17 cellular contexts compared by ENCODE assay signal in the genomic region with DNA sequence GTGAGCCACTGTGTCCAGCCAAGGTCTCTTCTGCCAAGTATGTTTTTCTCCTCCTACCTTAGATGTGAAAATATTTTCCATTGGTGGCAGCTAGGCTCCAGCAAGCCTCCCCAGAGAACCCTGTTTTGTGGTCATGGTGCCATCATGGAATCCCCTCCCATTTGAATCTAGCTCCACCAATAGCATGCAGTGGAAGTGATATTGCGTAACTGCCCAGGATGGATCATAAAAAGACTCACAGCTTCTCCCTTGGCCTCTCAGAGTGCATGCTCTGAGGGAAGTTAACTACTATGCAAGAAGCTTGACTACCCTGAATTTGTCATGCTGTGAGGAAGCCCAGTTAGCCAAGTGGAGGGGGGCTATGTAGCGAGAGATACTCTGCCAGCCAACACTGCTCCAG. TPM values are rescaled to one million over a fixed set of nuclear protein-coding genes. Genes with fewer than 3 reads are reported as not detected.
DNase-seq lines count a peak whose midpoint lies in the region; ATAC-seq, FAIRE-seq and TF ChIP-seq lines count a peak whose summit lies in the region.
"Had no signal": no experiment of that assay in that cellular context is flagged by ENCODE, and none has a peak within 500 bp of the region (broad histone marks: within the 10 kb centered on the region; RNA-seq: fewer than 3 reads in every experiment).

No MANE protein-coding gene starts in this region.

- H2BK12ac ChIP-seq in H1 (ENCODE audit: low read depth, low read length): no peak overlapping the region

- H3K4ac ChIP-seq in H1 (replicated peaks; ENCODE audit: insufficient read length, low read depth, low read length): no peak overlapping the region

- H2AFZ ChIP-seq in HepG2 (ENCODE audit: low read length): no peak overlapping the region
- no peak overlapping the region for H2AFZ ChIP-seq in H1 (ENCODE audit: low read length)

- TF ChIP-seq POLR2A in HepG2 (IDR thresholded peaks at IDR 0.05; ENCODE audit: insufficient read depth in 1 of 2, low read depth in 2 of 2, low read length in 2 of 2) (no peak), right lobe of liver (IDR thresholded peaks at IDR 0.05) (no peak), NB4 (IDR thresholded peaks at IDR 0.05; ENCODE audit: extremely low read depth, insufficient read length) (no peak), H1 (IDR thresholded peaks at IDR 0.05; ENCODE audit: control extremely low read depth in 1 of 2, low read depth in 2 of 2, low read length in 2 of 2) (no peak)

- H4K20me1 ChIP-seq in HepG2 (ENCODE audit: insufficient read depth, low read length) (no peaks in the 10 kb centered on the region), H1 (replicated peaks in 1 of 2; ENCODE audit: control insufficient read depth in 1 of 2, insufficient read depth in 2 of 2, low read length in 2 of 2) (no peaks in the 10 kb centered on the region)

- H3K23ac ChIP-seq in H1 (ENCODE audit: insufficient read length): no peak overlapping the region

- 9% methylated on average over 1 of the region's 2 CpGs for WGBS in HepG2 (ENCODE audit: low lambda C conversion rate)
- 67% methylated on average over 1 of the region's 2 CpGs for WGBS in right lobe of liver (ENCODE audit: insufficient coverage, low coverage, low lambda C conversion rate, missing lambda C conversion rate)
- WGBS in H1 (ENCODE audit: extremely low coverage in 1 of 2, insufficient coverage in 1 of 2, insufficient read length in 1 of 2, insufficient replicate concordance in 2 of 2, low coverage in 1 of 2, low lambda C conversion rate in 2 of 2, missing lambda C conversion rate in 1 of 2), 2 experiments: 85% methylated on average over 2 of the region's 2 CpGs; no CpG with 5 or more reads in 1 of the 2 experiments

- H4K5ac ChIP-seq in H1 (ENCODE audit: insufficient read length, low read depth, low read length): no peak overlapping the region

- TF ChIP-seq EP300 in HepG2 (IDR thresholded peaks at IDR 0.05; ENCODE audit: low read depth in 2 of 2, low read length in 2 of 2) (no peak), HepG2 (CRISPR knock-in tag; IDR thresholded peaks at IDR 0.05; ENCODE audit: borderline replicate concordance) (no peak), Ishikawa (IDR thresholded peaks at IDR 0.05; ENCODE audit: borderline replicate concordance) (no peak), H1 (IDR thresholded peaks at IDR 0.05; ENCODE audit: borderline replicate concordance in 1 of 2, low read depth in 2 of 2, low read length in 2 of 2) (no peak)

- no peak overlapping the region for H2AK5ac ChIP-seq in H1 (ENCODE audit: low read depth, low read length)

- no peaks in the 10 kb centered on the region for H3K79me2 ChIP-seq in HepG2 (ENCODE audit: insufficient read depth, low read length)
- no peaks in the 10 kb centered on the region for H3K79me2 ChIP-seq in H1 (ENCODE audit: control insufficient read depth in 1 of 2, insufficient read depth in 2 of 2, low read length in 2 of 2)

- H3K23me2 ChIP-seq in H1 (ENCODE audit: low read depth, low read length): peaks cover 2% of the 10 kb centered on the region; the same call in 1 of the 2 replicates

- no peak overlapping the region for H3K18ac ChIP-seq in H1 (ENCODE audit: extremely low read depth, low read length)

- POLR2A ChIA-PET in HepG2 (lab: Yijun Ruan, JAX): no interaction called here
- POLR2A ChIA-PET in H1 (lab: Charles Lee; ENCODE audit: partially characterized antibody): no interaction called here

- no peak overlapping the region for H3K4me2 ChIP-seq in HepG2 (ENCODE audit: low read depth, low read length)
- H3K4me2 ChIP-seq in H1 (ENCODE audit: insufficient read depth in 1 of 2, low read depth in 2 of 2, low read length in 2 of 2): no peak overlapping the region
- H3K4me2 ChIP-seq: SK-N-SH had no signal

- TF ChIP-seq RAD21 in HepG2 (CRISPR knock-in tag; IDR thresholded peaks at IDR 0.05) (no peak), Ishikawa (IDR thresholded peaks at IDR 0.05; ENCODE audit: low read depth) (no peak), H1 (IDR thresholded peaks at IDR 0.05 in 1 of 2, conservative IDR thresholded peaks at IDR 0.05 in 1 of 2; ENCODE audit: low read depth in 2 of 2, low read length in 2 of 2) (no peak)

- H2BK5ac ChIP-seq in H1 (ENCODE audit: low read depth, low read length): no peak overlapping the region

- H3K4me1 ChIP-seq in HepG2 (ENCODE audit: insufficient read depth, low read length) (peaks cover 28% of the 10 kb centered on the region), right lobe of liver (no peaks in the 10 kb centered on the region), H1 (replicated peaks in 1 of 4; ENCODE audit: control insufficient read depth in 3 of 4, insufficient read depth in 4 of 4, low read length in 3 of 4) (peaks cover 0 to 2% (median 0%) of the 10 kb centered on the region in 4 experiments; a peak in 1 of 7 replicates)

- no peak overlapping the region for H2BK120ac ChIP-seq in H1 (replicated peaks; ENCODE audit: low read depth, low read length)

- no peak overlapping the region for H3K9ac ChIP-seq in HepG2 (ENCODE audit: insufficient read depth, low read depth, low read length)
- H3K9ac ChIP-seq in H1 (replicated peaks in 1 of 4; ENCODE audit: extremely low read depth in 1 of 4, low read depth in 3 of 4, low read length in 3 of 4): no peak overlapping the region
- H3K9ac ChIP-seq: SK-N-SH had no signal

- H3K56ac ChIP-seq in H1 (replicated peaks; ENCODE audit: insufficient read length, low read depth, low read length): no peak overlapping the region

- TF ChIP-seq CTCF in HepG2 (CRISPR knock-in tag; IDR thresholded peaks at IDR 0.05) (no peak), right lobe of liver (IDR thresholded peaks at IDR 0.05) (no peak), NB4 (IDR thresholded peaks at IDR 0.05; ENCODE audit: low read depth, low read length) (no peak), H1 (IDR thresholded peaks at IDR 0.05; ENCODE audit: control extremely low read depth in 1 of 3, insufficient read depth in 1 of 3, low read depth in 1 of 3, low read length in 3 of 3) (no peak)

- no TSS peak for BruUV-seq in HepG2 (replicated peaks; lab: Mats Ljungman, UMichigan)

- H3K79me1 ChIP-seq in H1 (ENCODE audit: low read depth, low read length): no peaks in the 10 kb centered on the region

- FAIRE-seq in HepG2 (lab: Jason Lieb, UNC) (no peak), H1 (lab: Jason Lieb, UNC) (no peak)

- no peak overlapping the region for H2BK15ac ChIP-seq in H1 (ENCODE audit: low read length)

- H3K36me3 ChIP-seq in HepG2 (replicated peaks in 1 of 2; ENCODE audit: control insufficient read depth in 1 of 2, insufficient read depth in 2 of 2, low read length in 2 of 2): no peaks in the 10 kb centered on the region
- H3K36me3 ChIP-seq in right lobe of liver: no peaks in the 10 kb centered on the region
- H3K36me3 ChIP-seq in H1 (ENCODE audit: control insufficient read depth in 2 of 4, insufficient read depth in 4 of 4, low read length in 3 of 4): no peaks in the 10 kb centered on the region
- H3K36me3 ChIP-seq: BE2C, MG63 had no signal

- intact Hi-C loops in HepG2 (cut with micrococcal nuclease; ENCODE audit: unreplicated experiment): no loop called here
- intact Hi-C loops in right lobe of liver (cut with DNase I): no loop called here

- H3K4me3 ChIP-seq in HepG2 (replicated peaks in 1 of 3; ENCODE audit: insufficient read depth in 1 of 3, low read depth in 2 of 3, low read length in 3 of 3): no peak overlapping the region
- no peak overlapping the region for H3K4me3 ChIP-seq in right lobe of liver
- H3K4me3 ChIP-seq in NB4 (ENCODE audit: low read depth, low read length): no peak overlapping the region
- H3K4me3 ChIP-seq in H1 (ENCODE audit: extremely low read depth in 1 of 4, insufficient read depth in 2 of 4, low read depth in 3 of 4, low read length in 4 of 4): no peak overlapping the region
- H3K4me3 ChIP-seq: MG63 had no signal

- DNase-seq in HepG2 (ENCODE audit: low spot score): no peak
- no peak for DNase-seq in right lobe of liver
- peak; percentile 75 for DNase-seq in NB4 (ENCODE audit: low read depth)
- DNase-seq in H1 (ENCODE audit: low read depth in 1 of 2, low spot score in 2 of 2): no peak
- no peak for DNase-seq in NCI-H2227 treated with DMSO at 0.1 percent for 48 hours (lab: John Stamatoyannopoulos, UW)
- DNase-seq in DMS79 (lab: John Stamatoyannopoulos, UW): no peak
- DNase-seq: BE2C; EL; HCEC 1CT; KG1; NCI-H1436; NCI-H2081 treated with DMSO at 0.1 percent for 48 hours; NCI-H526 treated with DMSO at 0.1 percent for 48 hours; NK-92 treated with Interleukin-12 subunit alpha and Interleukin-12 subunit beta, amount 100 ng/mL, for 24 hours; SK-N-SH had no signal

- H3K27me3 ChIP-seq in HepG2 (ENCODE audit: control insufficient read depth in 1 of 2, insufficient read depth in 2 of 2, low read length in 2 of 2) (0 out of 5 replicates have a peak, but pooled peaks cover 1 to 3% of the 10 kb centered on the region in 2 experiments), right lobe of liver (no peaks in the 10 kb centered on the region), H1 (replicated peaks in 1 of 4; ENCODE audit: control insufficient read depth in 3 of 4, extremely low read depth in 1 of 4, insufficient read depth in 3 of 4, low read length in 3 of 4) (no peaks in the 10 kb centered on the region; a peak in 2 of 7 replicates)
- H3K27me3 ChIP-seq: BE2C had no signal

- in situ Hi-C loops in HepG2 (cut with HindIII; ENCODE audit: extremely low pct_ligation_motif_present, low pct_unique_long_range_greater_than_20kb): no loop called here

- H2BK20ac ChIP-seq in H1 (ENCODE audit: low read length): no peak overlapping the region

- H3K14ac ChIP-seq in H1 (ENCODE audit: insufficient read length): no peak overlapping the region

- ATAC-seq in HepG2: no peak
- ATAC-seq in right lobe of liver: no peak

- no peak overlapping the region for H3K27ac ChIP-seq in HepG2 (ENCODE audit: extremely low read length, insufficient read depth, low read length)
- no peak overlapping the region for H3K27ac ChIP-seq in right lobe of liver
- H3K27ac ChIP-seq in H1 (ENCODE audit: low read depth, low read length): no peak overlapping the region

- no peak overlapping the region for H4K8ac ChIP-seq in H1 (ENCODE audit: extremely low read depth, insufficient read depth, low read length)

- H3K9me3 ChIP-seq in HepG2 (ENCODE audit: low read length) (no peaks in the 10 kb centered on the region), right lobe of liver (no peaks in the 10 kb centered on the region), H1 (ENCODE audit: insufficient read depth in 2 of 2, low read depth in 1 of 2, low read length in 1 of 2) (no peaks in the 10 kb centered on the region)
- H3K9me3 ChIP-seq: BE2C, SK-N-SH had no signal

- CTCF ChIA-PET in HepG2 (lab: Yijun Ruan, JAX; ENCODE audit: low intra/inter-chr PET ratio, low total read pairs) (no interaction called here), H1 (lab: Charles Lee; ENCODE audit: partially characterized antibody) (interaction anchor here (0.6 to 3.3 kb wide), 9 partner anchors 8 to 256 kb away, joined by 3 to 16 read pairs (median 4); no protein-coding TSS in a partner anchor)

- no peak overlapping the region for H4K91ac ChIP-seq in H1 (replicated peaks; ENCODE audit: insufficient read length, low read length)

RNA-seq across cellular contexts. Expression of a gene that starts 27.5 kb away (rescaled TPM):
- total RNA-seq in HepG2 (2016; rRNA removed; fragmentation: Illumina TruSeq; extraction: Trizol) (0.22 and 2.1 TPM in 2 replicates), right lobe of liver (1 to 10 TPM in 5 of 6 experiments, under 1 TPM in 1; 0.86 to 2.6 (median 1.5) TPM)
- 0.81 and 1.1 TPM in 2 replicates for total RNA-seq in HepG2 (2016; cell fraction: cytosol; rRNA removed; fragmentation: Illumina TruSeq; extraction: Trizol; ENCODE audit: low read depth)
- total RNA-seq in HepG2 (2016; cell fraction: insoluble cytoplasmic fraction; rRNA removed; fragmentation: Illumina TruSeq; extraction: Trizol): 0.39 and 2.1 TPM in 2 replicates
- 0.37 and 0.79 TPM in 2 replicates for total RNA-seq in HepG2 (2016; cell fraction: membrane; rRNA removed; fragmentation: Illumina TruSeq; extraction: Trizol)
- total RNA-seq in HepG2 (2016; cell fraction: nucleus; rRNA removed; fragmentation: Illumina TruSeq; extraction: Trizol): 7.0 and 9.7 TPM in 2 replicates
- polyA plus RNA-seq in HepG2 (2011; rRNA removed) (6.7 TPM in 2 replicates), H1 (2011; rRNA removed) (1.3 and 1.5 TPM in 2 replicates)
- 0.53 and 0.68 TPM in 2 replicates for polyA plus RNA-seq in HepG2 (2011; cell fraction: cytosol; rRNA removed)
- polyA plus RNA-seq in HepG2 (2011; cell fraction: nucleus; rRNA removed): 18.0 and 20.5 TPM in 2 replicates
- polyA plus RNA-seq in HepG2 (2012): 2.2 and 2.5 TPM in 2 replicates
- 0.19 and 0.44 TPM in 2 replicates for polyA plus RNA-seq in HepG2 (2016; cell fraction: cytosol; fragmentation: Illumina TruSeq; extraction: Trizol; ENCODE audit: low read depth)
- 0.15 and 0.48 TPM in 2 replicates for polyA plus RNA-seq in HepG2 (2016; cell fraction: insoluble cytoplasmic fraction; fragmentation: Illumina TruSeq; extraction: Trizol; ENCODE audit: low read depth)
- polyA plus RNA-seq in HepG2 (2016; cell fraction: membrane; fragmentation: Illumina TruSeq; extraction: Trizol; ENCODE audit: low read depth): 0.21 TPM in 1 of 2 replicates, not detected in the other
- polyA plus RNA-seq in HepG2 (2016; cell fraction: nucleus; fragmentation: Illumina TruSeq; extraction: Trizol; ENCODE audit: insufficient read depth, low read depth): 10.6 and 15.6 TPM in 2 replicates
- 2.0 and 3.4 TPM in 2 replicates for polyA minus RNA-seq in HepG2 (2011; rRNA and poly(A)+ RNA removed; ENCODE audit: low replicate concordance)
- 0.53 TPM in 1 of 2 replicates, not detected in the other for polyA minus RNA-seq in HepG2 (2011; cell fraction: cytosol; rRNA and poly(A)+ RNA removed)
- 14.2 and 17.4 TPM in 2 replicates for polyA minus RNA-seq in HepG2 (2011; cell fraction: nucleus; rRNA and poly(A)+ RNA removed)
- 0.90 and 1.8 TPM in 2 replicates for total RNA-seq in H1 (2021; fragmentation: NEBNext Ultra II Directional; extraction: Animal tissue kit (Norgen Biotek cat#: 25700))
- 1.6 TPM for polyA plus RNA-seq in H1 (2011; cell fraction: cytosol; rRNA removed)
- polyA plus RNA-seq in H1 (2011; cell fraction: nucleus; rRNA removed): 4.5 TPM
- 1.3 to 2.0 TPM (median 1.7 TPM) in 4 replicates for polyA plus RNA-seq in H1 (2012, experiment 1 of 2)
- not detected for polyA plus RNA-seq in H1 (2012, experiment 2 of 2)
- polyA plus RNA-seq in H1 (2013, experiment 1 of 2): 0.93 TPM
- polyA plus RNA-seq in H1 (2013, experiment 2 of 2): 0.74 TPM
- 0.44 and 1.0 TPM in 2 replicates for polyA minus RNA-seq in H1 (2011; rRNA and poly(A)+ RNA removed)
- polyA minus RNA-seq in H1 (2011; cell fraction: cytosol; rRNA and poly(A)+ RNA removed): not detected
- 5.2 TPM for polyA minus RNA-seq in H1 (2011; cell fraction: nucleus; rRNA and poly(A)+ RNA removed)

RNA-seq across cellular contexts. Expression of a gene that starts 50.5 kb away (rescaled TPM):
- 16.2 and 20.1 TPM in 2 replicates for total RNA-seq in HepG2 (2016; rRNA removed; fragmentation: Illumina TruSeq; extraction: Trizol)
- 5.6 and 6.3 TPM in 2 replicates for total RNA-seq in HepG2 (2016; cell fraction: cytosol; rRNA removed; fragmentation: Illumina TruSeq; extraction: Trizol; ENCODE audit: low read depth)
- total RNA-seq in HepG2 (2016; cell fraction: insoluble cytoplasmic fraction; rRNA removed; fragmentation: Illumina TruSeq; extraction: Trizol): 17.3 and 19.5 TPM in 2 replicates
- 15.5 and 15.8 TPM in 2 replicates for total RNA-seq in HepG2 (2016; cell fraction: membrane; rRNA removed; fragmentation: Illumina TruSeq; extraction: Trizol)
- 10.6 and 13.8 TPM in 2 replicates for total RNA-seq in HepG2 (2016; cell fraction: nucleus; rRNA removed; fragmentation: Illumina TruSeq; extraction: Trizol)
- 12.4 and 13.6 TPM in 2 replicates for polyA plus RNA-seq in HepG2 (2011; rRNA removed)
- 6.6 and 9.6 TPM in 2 replicates for polyA plus RNA-seq in HepG2 (2011; cell fraction: cytosol; rRNA removed)
- 12.0 and 13.1 TPM in 2 replicates for polyA plus RNA-seq in HepG2 (2011; cell fraction: nucleus; rRNA removed)
- polyA plus RNA-seq in HepG2 (2012): 6.3 and 7.2 TPM in 2 replicates
- 2.0 and 3.3 TPM in 2 replicates for polyA plus RNA-seq in HepG2 (2016; cell fraction: cytosol; fragmentation: Illumina TruSeq; extraction: Trizol; ENCODE audit: low read depth)
- 12.1 and 12.3 TPM in 2 replicates for polyA plus RNA-seq in HepG2 (2016; cell fraction: insoluble cytoplasmic fraction; fragmentation: Illumina TruSeq; extraction: Trizol; ENCODE audit: low read depth)
- 6.4 and 8.6 TPM in 2 replicates for polyA plus RNA-seq in HepG2 (2016; cell fraction: membrane; fragmentation: Illumina TruSeq; extraction: Trizol; ENCODE audit: low read depth)
- 12.3 and 15.4 TPM in 2 replicates for polyA plus RNA-seq in HepG2 (2016; cell fraction: nucleus; fragmentation: Illumina TruSeq; extraction: Trizol; ENCODE audit: insufficient read depth, low read depth)
- 15.4 and 28.0 TPM in 2 replicates for polyA minus RNA-seq in HepG2 (2011; rRNA and poly(A)+ RNA removed; ENCODE audit: low replicate concordance)
- polyA minus RNA-seq in HepG2 (2011; cell fraction: cytosol; rRNA and poly(A)+ RNA removed): 6.2 and 6.9 TPM in 2 replicates
- polyA minus RNA-seq in HepG2 (2011; cell fraction: nucleus; rRNA and poly(A)+ RNA removed): 30.6 and 34.4 TPM in 2 replicates
- total RNA-seq in right lobe of liver: 1 to 10 TPM; 6.7 to 8.7 (median 7.5) TPM
- total RNA-seq in H1 (2021; fragmentation: NEBNext Ultra II Directional; extraction: Animal tissue kit (Norgen Biotek cat#: 25700)): 13.4 and 13.9 TPM in 2 replicates
- polyA plus RNA-seq in H1 (2011; rRNA removed): 8.4 and 11.3 TPM in 2 replicates
- polyA plus RNA-seq in H1 (2011; cell fraction: cytosol; rRNA removed): 9.3 TPM
- 6.9 TPM for polyA plus RNA-seq in H1 (2011; cell fraction: nucleus; rRNA removed)
- 7.8 to 11.2 TPM (median 8.2 TPM) in 4 replicates for polyA plus RNA-seq in H1 (2012, experiment 1 of 2)
- polyA plus RNA-seq in H1 (2012, experiment 2 of 2): 2.6 TPM
- polyA plus RNA-seq in H1 (2013, experiment 1 of 2): 6.9 TPM
- 7.8 TPM for polyA plus RNA-seq in H1 (2013, experiment 2 of 2)
- polyA minus RNA-seq in H1 (2011; rRNA and poly(A)+ RNA removed): 20.2 and 20.6 TPM in 2 replicates
- polyA minus RNA-seq in H1 (2011; cell fraction: cytosol; rRNA and poly(A)+ RNA removed): 6.9 TPM
- polyA minus RNA-seq in H1 (2011; cell fraction: nucleus; rRNA and poly(A)+ RNA removed): 10.5 TPM

RNA-seq across cellular contexts. Expression of a gene that starts 53.9 kb away (rescaled TPM):
- total RNA-seq in HepG2 (2016; rRNA removed; fragmentation: Illumina TruSeq; extraction: Trizol): 62.5 and 132 TPM in 2 replicates
- total RNA-seq in HepG2 (2016; cell fraction: cytosol; rRNA removed; fragmentation: Illumina TruSeq; extraction: Trizol; ENCODE audit: low read depth): 16.0 and 17.0 TPM in 2 replicates
- total RNA-seq in HepG2 (2016; cell fraction: insoluble cytoplasmic fraction; rRNA removed; fragmentation: Illumina TruSeq; extraction: Trizol): 62.4 and 136 TPM in 2 replicates
- 36.7 and 36.8 TPM in 2 replicates for total RNA-seq in HepG2 (2016; cell fraction: membrane; rRNA removed; fragmentation: Illumina TruSeq; extraction: Trizol)
- 128 and 148 TPM in 2 replicates for total RNA-seq in HepG2 (2016; cell fraction: nucleus; rRNA removed; fragmentation: Illumina TruSeq; extraction: Trizol)
- polyA plus RNA-seq in HepG2 (2011; rRNA removed): 33.1 and 41.0 TPM in 2 replicates
- polyA plus RNA-seq in HepG2 (2011; cell fraction: cytosol; rRNA removed): 21.9 and 29.6 TPM in 2 replicates
- 28.9 and 34.3 TPM in 2 replicates for polyA plus RNA-seq in HepG2 (2011; cell fraction: nucleus; rRNA removed)
- 54.2 and 72.4 TPM in 2 replicates for polyA plus RNA-seq in HepG2 (2012)
- polyA plus RNA-seq in HepG2 (2016; cell fraction: cytosol; fragmentation: Illumina TruSeq; extraction: Trizol; ENCODE audit: low read depth): 20.0 and 22.7 TPM in 2 replicates
- polyA plus RNA-seq in HepG2 (2016; cell fraction: insoluble cytoplasmic fraction; fragmentation: Illumina TruSeq; extraction: Trizol; ENCODE audit: low read depth): 73.0 and 88.8 TPM in 2 replicates
- polyA plus RNA-seq in HepG2 (2016; cell fraction: membrane; fragmentation: Illumina TruSeq; extraction: Trizol; ENCODE audit: low read depth): 31.8 and 33.0 TPM in 2 replicates
- 235 and 255 TPM in 2 replicates for polyA plus RNA-seq in HepG2 (2016; cell fraction: nucleus; fragmentation: Illumina TruSeq; extraction: Trizol; ENCODE audit: insufficient read depth, low read depth)
- polyA minus RNA-seq in HepG2 (2011; rRNA and poly(A)+ RNA removed; ENCODE audit: low replicate concordance): 9.2 and 16.4 TPM in 2 replicates
- polyA minus RNA-seq in HepG2 (2011; cell fraction: cytosol; rRNA and poly(A)+ RNA removed): 17.8 and 20.4 TPM in 2 replicates
- polyA minus RNA-seq in HepG2 (2011; cell fraction: nucleus; rRNA and poly(A)+ RNA removed): 68.4 and 76.3 TPM in 2 replicates
- total RNA-seq in right lobe of liver: 10 to 100 TPM; 28.4 to 59.1 (median 49.2) TPM
- total RNA-seq in H1 (2021; fragmentation: NEBNext Ultra II Directional; extraction: Animal tissue kit (Norgen Biotek cat#: 25700)): 63.9 and 67.7 TPM in 2 replicates
- 14.3 and 14.6 TPM in 2 replicates for polyA plus RNA-seq in H1 (2011; rRNA removed)
- polyA plus RNA-seq in H1 (2011; cell fraction: cytosol; rRNA removed): 31.5 TPM
- polyA plus RNA-seq in H1 (2011; cell fraction: nucleus; rRNA removed): 10.7 TPM
- polyA plus RNA-seq in H1 (2012, experiment 1 of 2): 49.6 to 72.3 TPM (median 56.3 TPM) in 4 replicates
- polyA plus RNA-seq in H1 (2012, experiment 2 of 2): 20.4 TPM
- 96.2 TPM for polyA plus RNA-seq in H1 (2013, experiment 1 of 2)
- 134 TPM for polyA plus RNA-seq in H1 (2013, experiment 2 of 2)
- polyA minus RNA-seq in H1 (2011; rRNA and poly(A)+ RNA removed): 8.2 and 8.8 TPM in 2 replicates
- polyA minus RNA-seq in H1 (2011; cell fraction: cytosol; rRNA and poly(A)+ RNA removed): 20.0 TPM
- polyA minus RNA-seq in H1 (2011; cell fraction: nucleus; rRNA and poly(A)+ RNA removed): 19.1 TPM
